ENCODE assay signal across 9 cellular contexts in genomic region chr15:63238796-63239195, GRCh38.
A peak's percentile ranks its signal among the peaks of the same experiment; 100 is the strongest.
DNase-seq lines count a peak whose midpoint lies in the region; ATAC-seq lines count a peak whose summit lies in the region.
"Had no signal": no experiment of that assay in that cellular context is flagged by ENCODE, and none has a peak within 500 bp of the region (broad histone marks: within the 10 kb centered on the region; RNA-seq: fewer than 3 reads in every experiment).

No MANE protein-coding gene starts in this region.

- peak; percentile 12 for DNase-seq in GF-D8 (lab: John Stamatoyannopoulos, UW)
- peak; percentile 88 for DNase-seq in HCEC 1CT
- DNase-seq in T1000 (lab: John Stamatoyannopoulos, UW): peak; percentile 57
- DNase-seq in glomerular visceral epithelial cell (ENCODE audit: extremely low spot score): peak; percentile 64
- no peak for DNase-seq in putamen (ENCODE audit: low spot score)
- DNase-seq in Ammon's horn (ENCODE audit: low spot score): no peak
- no peak for DNase-seq in NCI-H510A (lab: John Stamatoyannopoulos, UW)
- DNase-seq: nucleus accumbens had no signal

- ATAC-seq in GM21367 (IDR thresholded peaks at IDR 0.05; ENCODE audit: unreplicated experiment): no peak

Comparison
In these comparisons a context has a peak if more than half of its experiments do, and no peak if none do; other contexts are left out.
1. DNase-seq: peak in GF-D8 (single experiment), HCEC 1CT (single experiment), T1000 (single experiment) and glomerular visceral epithelial cell (single experiment); none in putamen (single experiment), Ammon's horn (single experiment) and NCI-H510A (single experiment).